ENCODE assay signal across 11 cellular contexts in the genomic region with DNA sequence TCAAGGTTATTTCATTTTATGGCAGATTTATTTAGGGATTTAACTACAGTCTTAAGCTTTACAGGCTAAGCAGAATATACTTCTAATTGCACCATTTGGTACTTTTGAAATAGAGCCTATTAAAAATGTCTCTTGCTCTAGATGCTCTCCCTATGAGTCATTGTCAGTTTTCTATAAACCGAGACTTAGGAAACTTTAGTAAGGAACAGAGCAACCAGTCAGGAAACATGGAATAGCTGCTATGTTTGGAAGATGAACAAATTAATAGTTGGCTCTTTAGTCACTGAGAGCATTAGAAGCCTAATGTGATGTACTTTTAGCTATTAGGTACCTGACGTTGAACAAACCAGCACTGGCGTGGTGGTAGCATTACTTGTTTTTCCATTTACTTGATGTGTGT. TPM values are rescaled to one million over a fixed set of nuclear protein-coding genes. Genes with fewer than 3 reads are reported as not detected.
A peak's percentile ranks its signal among the peaks of the same experiment; 100 is the strongest.
DNase-seq lines count a peak whose midpoint lies in the region; ATAC-seq and TF ChIP-seq lines count a peak whose summit lies in the region.
"Had no signal": no experiment of that assay in that cellular context is flagged by ENCODE, and none has a peak within 500 bp of the region (broad histone marks: within the 10 kb centered on the region; RNA-seq: fewer than 3 reads in every experiment).

No MANE protein-coding gene starts in this region.

- no TSS peak for BruUV-seq in mammary epithelial cell (replicated peaks; lab: Mats Ljungman, UMichigan)

- dilution Hi-C loops in mammary epithelial cell (cut with HindIII; ENCODE audit: low sequenced_read_pairs), result no loop called here

- in situ Hi-C loops in mammary epithelial cell (cut with MboI; ENCODE audit: low sequenced_read_pairs in 2 of 2), result no loop called here

- no peak for TF ChIP-seq POLR2A in vagina (IDR thresholded peaks at IDR 0.05)

- peak overlapping the region in 1 of 3 experiments; percentile 9 for H3K4me3 ChIP-seq in mammary epithelial cell (replicated peaks in 1 of 3; ENCODE audit: insufficient read depth in 1 of 3, low read depth in 2 of 3, low read length in 3 of 3)
- H3K4me3 ChIP-seq in lung, result no peak overlapping the region
- no peak overlapping the region for H3K4me3 ChIP-seq in vagina

- CTCF ChIA-PET in mammary epithelial cell (lab: Charles Lee; ENCODE audit: low non-redundant PET), result no interaction called here

- H3K9me3 Mint-ChIP-seq in HFFc6, result no peaks in the 10 kb centered on the region

- H3K27ac Mint-ChIP-seq in HFFc6, result peak overlapping the region; percentile 82
- H3K27ac Mint-ChIP-seq: activated CD4-positive, alpha-beta T cell treated with anti-CD3 and anti-CD28 coated beads for 36 hours had no signal

- no peaks in the 10 kb centered on the region; the same call in 1 of the 2 replicates for H3K27me3 Mint-ChIP-seq in HFFc6 (ENCODE audit: insufficient read depth)
- H3K27me3 Mint-ChIP-seq: activated CD4-positive, alpha-beta T cell treated with anti-CD3 and anti-CD28 coated beads for 36 hours had no signal

- H3K9me3 ChIP-seq in mammary epithelial cell (replicated peaks; ENCODE audit: insufficient read depth, low read length) (no peaks in the 10 kb centered on the region), lung (ENCODE audit: control insufficient read depth in 2 of 2, insufficient read depth in 1 of 2, low read length in 1 of 2) (no peaks in the 10 kb centered on the region), vagina (no peaks in the 10 kb centered on the region)

- intact Hi-C loops in mammary epithelial cell (cut with micrococcal nuclease) (loop anchor here (10.0 kb wide), 1 partner anchor 744 kb away; no protein-coding TSS in a partner anchor), vagina (cut with DNase I) (no loop called here)

- DNase-seq in HFFc6 (peak; percentile 88), mammary epithelial cell (peak; percentile 81), lung (ENCODE audit: low spot score) (no peak), vagina (ENCODE audit: extremely low spot score in 2 of 2) (no peak), Ammon's horn (ENCODE audit: low spot score) (no peak), NOMO-1 treated with DMSO at 0.1 percent for 48 hours (lab: John Stamatoyannopoulos, UW; ENCODE audit: unreplicated experiment) (no peak)
- DNase-seq: activated CD4-positive, alpha-beta T cell treated with anti-CD3 and anti-CD28 coated beads for 36 hours; activated effector memory CD4-positive, alpha-beta T cell treated with Interleukin-2 at 50 U/mL for 16 hours; effector CD8-positive, alpha-beta T cell; NCI-H510A treated with DMSO at 0.1 percent for 48 hours had no signal

- ATAC-seq in lung (ENCODE audit: insufficient read depth, low FRiP score) (peak; percentile 32), GM18861 (IDR thresholded peaks at IDR 0.05; ENCODE audit: unreplicated experiment) (no peak)
- ATAC-seq: activated CD4-positive, alpha-beta T cell treated with anti-CD3 and anti-CD28 coated beads for 36 hours had no signal

- WGBS in mammary epithelial cell (ENCODE audit: low coverage, missing lambda C conversion rate), result 32% methylated on average over 3 of the region's 3 CpGs
- 81 to 86% methylated on average over 3 of the region's 3 CpGs for WGBS in lung, 2 donors

- H3K4me1 ChIP-seq in mammary epithelial cell (ENCODE audit: insufficient read depth, low read length) (peaks cover 13% of the 10 kb centered on the region), lung (ENCODE audit: control insufficient read depth in 2 of 2, insufficient read depth in 2 of 2, low read length in 2 of 2) (no peaks in the 10 kb centered on the region), vagina (peaks cover 8% of the 10 kb centered on the region)

- TF ChIP-seq CTCF in HFFc6 (IDR thresholded peaks at IDR 0.05), result no peak
- TF ChIP-seq CTCF in mammary epithelial cell (conservative IDR thresholded peaks at IDR 0.05 in 1 of 2, IDR thresholded peaks at IDR 0.05 in 1 of 2; ENCODE audit: extremely low read depth in 1 of 2, insufficient read depth in 1 of 2, low read depth in 1 of 2, low read length in 2 of 2), result no peak
- TF ChIP-seq CTCF in lung (IDR thresholded peaks at IDR 0.05; ENCODE audit: control extremely low read depth, extremely low read depth), result no peak
- no peak for TF ChIP-seq CTCF in vagina (IDR thresholded peaks at IDR 0.05)

- no peaks in the 10 kb centered on the region for H4K20me1 ChIP-seq in mammary epithelial cell (ENCODE audit: insufficient read depth, low read length)

- no peak overlapping the region for H3K9ac ChIP-seq in mammary epithelial cell (ENCODE audit: insufficient read depth, low read length)

- peaks cover 5% of the 10 kb centered on the region for H3K36me3 Mint-ChIP-seq in HFFc6 (ENCODE audit: low read depth)

- H3K4me3 Mint-ChIP-seq in HFFc6, result peak overlapping the region; percentile 82
- H3K4me3 Mint-ChIP-seq: activated CD4-positive, alpha-beta T cell treated with anti-CD3 and anti-CD28 coated beads for 36 hours had no signal

- H3K36me3 ChIP-seq in mammary epithelial cell (ENCODE audit: insufficient read depth, low read length), result no peaks in the 10 kb centered on the region
- H3K36me3 ChIP-seq in lung (ENCODE audit: control insufficient read depth in 2 of 2, insufficient read depth in 2 of 2, low read length in 2 of 2), result no peaks in the 10 kb centered on the region
- no peaks in the 10 kb centered on the region for H3K36me3 ChIP-seq in vagina

- no peak overlapping the region for H2AFZ ChIP-seq in mammary epithelial cell (ENCODE audit: low read depth, low read length)

- peak overlapping the region; percentile 41 for H3K4me2 ChIP-seq in mammary epithelial cell (ENCODE audit: insufficient read depth, low read depth, low read length)

- H3K27me3 ChIP-seq in mammary epithelial cell (ENCODE audit: insufficient read depth, low read length), result no peaks in the 10 kb centered on the region
- no peaks in the 10 kb centered on the region for H3K27me3 ChIP-seq in lung (ENCODE audit: control insufficient read depth, insufficient read depth)
- H3K27me3 ChIP-seq in vagina, result no peaks in the 10 kb centered on the region

- peaks cover 6% of the 10 kb centered on the region for H3K79me2 ChIP-seq in mammary epithelial cell (ENCODE audit: insufficient read depth, low read length)

- H3K4me1 Mint-ChIP-seq in HFFc6 (ENCODE audit: low read depth), result peaks cover 66% of the 10 kb centered on the region

- H3K27ac ChIP-seq in mammary epithelial cell (ENCODE audit: insufficient read depth, low read depth, low read length), result peak overlapping the region; percentile 26
- no peak overlapping the region for H3K27ac ChIP-seq in lung (ENCODE audit: low read depth in 1 of 2, low read length in 1 of 2)
- H3K27ac ChIP-seq in vagina, result peak overlapping the region; percentile 57

RNA-seq across cellular contexts. Expression of gene INPP5F, which starts 35.3 kb away (rescaled TPM):
- total RNA-seq in HFFc6 (2021; fragmentation: NEBNext Ultra II Directional; extraction: Animal tissue kit (Norgen Biotek cat#: 25700)), result 10 to 100 TPM in 5 of 6 experiments, 1 to 10 TPM in 1; 8.7 to 12.8 (median 12.5) TPM
- total RNA-seq in mammary epithelial cell, result 10 to 100 TPM; 19.3 to 22.1 TPM
- polyA plus RNA-seq in mammary epithelial cell, result 9.8 TPM
- 12.5 TPM for polyA minus RNA-seq in mammary epithelial cell
- 10 to 100 TPM; 14.3 to 22.9 TPM for total RNA-seq in lung
- 1 to 10 TPM; 5.6 to 5.9 TPM for polyA plus RNA-seq in lung
- 18.4 TPM for total RNA-seq in vagina

Comparison
In these comparisons a context has a peak if more than half of its experiments do, and no peak if none do; other contexts are left out.
1. DNase-seq: peak in HFFc6 (single experiment) and mammary epithelial cell (single experiment); none in lung (single experiment), vagina (0 of 2), Ammon's horn (single experiment) and NOMO-1 treated with DMSO at 0.1 percent for 48 hours (single experiment).
2. H3K27ac ChIP-seq: peak in mammary epithelial cell (single experiment) and vagina (single experiment); none in lung (0 of 2).